ENCODE assay signal across 21 cellular contexts in genomic region chr3:88192631-88193030, GRCh38.
"Had no signal": no experiment of that assay in that cellular context is flagged by ENCODE, and none has a peak within 500 bp of the region (broad histone marks: within the 10 kb centered on the region; RNA-seq: fewer than 3 reads in every experiment).

No MANE protein-coding gene starts in this region.

- H3K4me2 ChIP-seq: SK-N-SH had no signal

- H3K27ac ChIP-seq: RWPE1 had no signal

- H3K9ac ChIP-seq: SK-N-SH had no signal

- DNase-seq: KBM-7, MV-4-11, NCI-H1048, NCI-H1105, NCI-H1417, NCI-H1436 treated with DMSO at 0.1 percent for 48 hours, NCI-H1694 treated with DMSO at 0.1 percent for 48 hours, NCI-H1930, NCI-H2081, NCI-H2107, NCI-H2227 treated with DMSO at 0.1 percent for 48 hours, NCI-H446, NCI-H510A, NCI-H524 treated with DMSO at 0.1 percent for 48 hours, NCI-H69, NCI-H774, PC-3, SHP77, SK-N-SH, SW 1271 had no signal

- H3K9me3 ChIP-seq: SK-N-SH had no signal
